ENCODE assay signal across 8 cellular contexts in genomic region chr6:35343092-35343834, GRCh38. TPM values are rescaled to one million over a fixed set of nuclear protein-coding genes. Genes with fewer than 3 reads are reported as not detected.
DNase-seq lines count a peak whose midpoint lies in the region; TF ChIP-seq lines count a peak whose summit lies in the region.

No MANE protein-coding gene starts in this region.

- peak overlapping the region; percentile 97 for H3K4me3 Mint-ChIP-seq in nephron progenitor cell

- TF ChIP-seq CTCF in HEK293 (tag by site-specific recombination; IDR thresholded peaks at IDR 0.05), result no peak
- no peak for TF ChIP-seq CTCF in nephron progenitor cell (IDR thresholded peaks at IDR 0.05)

- POLR2A ChIA-PET in HEK293 (lab: Yijun Ruan, JAX), result interaction anchor here (0.9 to 2.9 kb wide), 5 partner anchors 17 to 125 kb away, joined by 3 to 16 read pairs (median 10); partner anchors contain the start of genes FANCE and RPL10A

- H3K36me3 ChIP-seq in HEK293 (ENCODE audit: control insufficient read depth in 2 of 2, insufficient read depth in 1 of 2, low read length in 2 of 2) (peaks cover 0 to 27% of the 10 kb centered on the region in 2 experiments; a peak in 1 of 3 replicates), esophagus (ENCODE audit: control insufficient read depth in 2 of 2, insufficient read depth in 2 of 2, low read length in 1 of 2) (peaks cover 0 to 8% of the 10 kb centered on the region in 2 donors)

- H3K9me3 Mint-ChIP-seq in nephron progenitor cell, result peaks cover 10% of the 10 kb centered on the region

- no peaks in the 10 kb centered on the region for H3K27me3 Mint-ChIP-seq in nephron progenitor cell (ENCODE audit: low read depth, poor library complexity)

- H3K27ac Mint-ChIP-seq in nephron progenitor cell, result peak overlapping the region; percentile 2

- H3K27me3 ChIP-seq in esophagus (ENCODE audit: control insufficient read depth in 1 of 2, insufficient read depth in 2 of 2, low read length in 2 of 2), result no peaks in the 10 kb centered on the region

- DNase-seq in SKM-1 treated with dmso at 0.1 percent for 144 hours (lab: John Stamatoyannopoulos, UW; ENCODE audit: unreplicated experiment) (peak; percentile 34), nephron progenitor cell (no peak), COLO829 (ENCODE audit: low spot score) (no peak), DMS53 treated with DMSO at 0.1 percent for 48 hours (lab: John Stamatoyannopoulos, UW; ENCODE audit: unreplicated experiment) (no peak)
- DNase-seq in activated CD4-positive, CD25-positive, alpha-beta regulatory T cell (lab: John Stamatoyannopoulos, UW), result no peak
- DNase-seq in stimulated activated CD4-positive, alpha-beta T cell treated with anti-CD3 and anti-CD28 coated beads, Interleukin-15, amount 100 ng/mL, for 24 hours, result no peak

- H3K36me3 Mint-ChIP-seq in nephron progenitor cell (ENCODE audit: low read depth), result peaks cover 21% of the 10 kb centered on the region

- no peaks in the 10 kb centered on the region for H3K9me3 ChIP-seq in HEK293 (ENCODE audit: control insufficient read depth, insufficient read depth, low read depth, low read length)
- no peaks in the 10 kb centered on the region for H3K9me3 ChIP-seq in esophagus (ENCODE audit: control insufficient read depth in 2 of 2, insufficient read depth in 1 of 2, low read depth in 1 of 2, low read length in 1 of 2)

- H3K27ac ChIP-seq in HEK293 (ENCODE audit: extremely low read depth, low read depth, low read length) (no peak overlapping the region; the same call in 1 of the 2 replicates), esophagus (ENCODE audit: low read depth in 2 of 2, low read length in 1 of 2) (peak overlapping the region; percentile 87 to 91)

- CTCF ChIA-PET in HEK293 (lab: Yijun Ruan, JAX), result interaction anchor here (0.6 to 6.9 kb wide), 16 partner anchors 11 to 434 kb away, joined by 3 to 149 read pairs (median 6); partner anchors contain the start of genes FANCE and RPL10A

- 9 to 10% methylated on average over 13 of the region's 13 CpGs for WGBS in esophagus, 2 donors

- peak overlapping the region; percentile 65 for H3K4me3 ChIP-seq in HEK293 (ENCODE audit: low read depth, low read length)
- H3K4me3 ChIP-seq in esophagus (ENCODE audit: low read depth in 1 of 2, low read length in 2 of 2), result peak overlapping the region; percentile 72 to 83

- peaks cover 41% of the 10 kb centered on the region for H3K4me1 Mint-ChIP-seq in nephron progenitor cell

- H3K4me1 ChIP-seq in HEK293 (ENCODE audit: control insufficient read depth, insufficient read depth, low read length) (no peaks in the 10 kb centered on the region; the same call in 1 of the 2 replicates), esophagus (ENCODE audit: control insufficient read depth in 2 of 2, insufficient read depth in 2 of 2, low read length in 1 of 2) (peaks cover 0 to 9% of the 10 kb centered on the region in 2 donors)

TF ChIP-seq in HEK293, 187 proteins besides CTCF, POLR2A, EP300 and RAD21:
- TF ChIP-seq ZNF335 (tag by site-specific recombination; conservative IDR thresholded peaks at IDR 0.05) (peak; percentile 83; the same call in 1 of the 2 replicates), ZNF366 (tag by site-specific recombination; conservative IDR thresholded peaks at IDR 0.05) (peak; percentile 78), ZBTB48 (tag by site-specific recombination; IDR thresholded peaks at IDR 0.05) (peak; percentile 63; the same call in 1 of the 2 replicates), BCL6B (tag by site-specific recombination; IDR thresholded peaks at IDR 0.05) (peak; percentile 46; the same call in 1 of the 2 replicates), ZNF19 (tag by site-specific recombination; IDR thresholded peaks at IDR 0.05; ENCODE audit: low read depth) (no peak), ZNF174 (tag by site-specific recombination; IDR thresholded peaks at IDR 0.05) (no peak), WT1 (tag by site-specific recombination; IDR thresholded peaks at IDR 0.05) (peak; percentile 16; the same call in 1 of the 2 replicates), ZNF354C (tag by site-specific recombination; IDR thresholded peaks at IDR 0.05; ENCODE audit: borderline replicate concordance, low read depth) (no peak), PATZ1 (tag by site-specific recombination; IDR thresholded peaks at IDR 0.05) (0 out of 2 replicates have a peak, but pooled peaks have one; percentile 1), TCF7L2 (IDR thresholded peaks at IDR 0.05; ENCODE audit: borderline replicate concordance, low read depth, low read length) (no peak), EGR2 (tag by site-specific recombination; IDR thresholded peaks at IDR 0.05; ENCODE audit: low read depth) (peak; percentile 80), PRDM1 (tag by site-specific recombination; IDR thresholded peaks at IDR 0.05) (peak; percentile 96), ZFHX2 (tag by site-specific recombination; conservative IDR thresholded peaks at IDR 0.05) (peak; percentile 94), ZNF248 (tag by site-specific recombination; IDR thresholded peaks at IDR 0.05) (no peak), KLF8 (tag by site-specific recombination; IDR thresholded peaks at IDR 0.05) (no peak), IKZF3 (tag by site-specific recombination; IDR thresholded peaks at IDR 0.05) (peak; percentile 48; the same call in 1 of the 2 replicates), ZBTB17 (tag by site-specific recombination; IDR thresholded peaks at IDR 0.05) (peak; percentile 98), PRDM10 (tag by site-specific recombination; IDR thresholded peaks at IDR 0.05) (peak; percentile 92)

RNA-seq across cellular contexts. Expression of gene PPARD, which starts 0.9 kb away (rescaled TPM):
- 10 to 100 TPM; 28.1 to 45.1 TPM for polyA plus RNA-seq in esophagus

RNA-seq across cellular contexts. Expression of gene DEF6, which starts 45.6 kb away (rescaled TPM):
- 10 to 100 TPM; 25.2 to 38.6 TPM for polyA plus RNA-seq in esophagus
